9 cellular contexts compared by ENCODE assay signal in the genomic region with DNA sequence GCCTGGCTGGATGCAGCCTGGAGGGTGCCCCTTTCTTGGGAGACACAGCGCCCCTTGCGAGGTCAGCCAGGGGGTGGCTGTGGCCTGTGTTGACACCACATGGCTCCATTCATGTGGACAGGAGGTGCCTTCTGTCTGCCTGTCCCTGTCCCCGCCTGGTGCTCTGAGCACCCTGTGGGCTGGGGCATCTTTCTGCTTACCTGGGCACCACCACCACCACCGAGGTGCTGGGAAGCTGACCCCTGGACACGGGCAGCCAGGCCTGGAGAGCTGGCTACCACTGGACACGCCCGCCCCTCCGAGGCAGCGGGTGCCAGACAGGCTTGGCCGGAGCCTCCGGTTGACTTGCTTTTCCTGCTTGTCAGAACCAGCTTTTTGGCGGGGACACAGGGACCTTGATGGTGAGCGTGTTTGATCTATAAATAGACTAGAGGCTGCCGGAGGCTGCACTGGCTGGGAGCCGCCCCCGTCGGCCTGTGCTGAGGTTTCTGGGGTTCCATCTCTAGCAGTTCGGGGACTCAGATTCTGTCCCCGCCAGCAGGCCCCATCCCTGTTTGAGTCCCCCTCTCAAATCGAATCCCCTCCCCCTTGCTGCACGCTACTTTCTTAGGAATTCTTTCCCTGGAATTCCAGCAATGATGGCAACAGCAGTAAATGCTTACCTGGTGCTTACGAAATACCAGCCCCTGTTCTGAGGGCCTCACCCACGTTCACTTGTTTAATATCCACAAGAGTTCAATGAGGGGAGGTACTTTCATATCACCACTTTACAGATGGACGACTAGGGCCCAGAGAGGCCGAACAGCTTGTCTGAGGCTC.
A peak's percentile ranks its signal among the peaks of the same experiment; 100 is the strongest.
DNase-seq lines count a peak whose midpoint lies in the region; ATAC-seq, FAIRE-seq and TF ChIP-seq lines count a peak whose summit lies in the region.
"Had no signal": no experiment of that assay in that cellular context is flagged by ENCODE, and none has a peak within 500 bp of the region (broad histone marks: within the 10 kb centered on the region; RNA-seq: fewer than 3 reads in every experiment).

No MANE protein-coding gene starts in this region.

- TF ChIP-seq CTCF in H1 (IDR thresholded peaks at IDR 0.05; ENCODE audit: control extremely low read depth in 1 of 3, insufficient read depth in 1 of 3, low read depth in 1 of 3, low read length in 3 of 3), result no peak
- TF ChIP-seq CTCF in lung (IDR thresholded peaks at IDR 0.05; ENCODE audit: control extremely low read depth, extremely low read depth), result no peak
- TF ChIP-seq CTCF in type B pancreatic cell (conservative IDR thresholded peaks at IDR 0.05), result no peak

- H4K20me1 ChIP-seq in H1 (replicated peaks in 1 of 2; ENCODE audit: control insufficient read depth in 1 of 2, insufficient read depth in 2 of 2, low read length in 2 of 2), result no peaks in the 10 kb centered on the region

- TF ChIP-seq POLR2A in H1 (IDR thresholded peaks at IDR 0.05; ENCODE audit: control extremely low read depth in 1 of 2, low read depth in 2 of 2, low read length in 2 of 2), result no peak

- H3K9ac ChIP-seq in H1 (replicated peaks in 1 of 4; ENCODE audit: extremely low read depth in 1 of 4, low read depth in 3 of 4, low read length in 3 of 4), result no peak overlapping the region; a peak in 1 of 7 replicates

- peak overlapping the region; percentile 25 for H3K56ac ChIP-seq in H1 (replicated peaks; ENCODE audit: insufficient read length, low read depth, low read length)

- H3K36me3 ChIP-seq in H1 (ENCODE audit: control insufficient read depth in 2 of 4, insufficient read depth in 4 of 4, low read length in 3 of 4), result no peaks in the 10 kb centered on the region
- no peaks in the 10 kb centered on the region for H3K36me3 ChIP-seq in lung (ENCODE audit: control insufficient read depth in 2 of 2, insufficient read depth in 2 of 2, low read length in 2 of 2)

- H3K23me2 ChIP-seq in H1 (ENCODE audit: low read depth, low read length), result 0 out of 2 replicates have a peak, but pooled peaks cover 2% of the 10 kb centered on the region

- H3K27ac Mint-ChIP-seq in type B pancreatic cell, result peak overlapping the region; percentile 86

- H2AK5ac ChIP-seq in H1 (ENCODE audit: low read depth, low read length), result peak overlapping the region; percentile 75

- H3K4me2 ChIP-seq in H1 (ENCODE audit: insufficient read depth in 1 of 2, low read depth in 2 of 2, low read length in 2 of 2), result peak overlapping the region; percentile 31

- H2BK120ac ChIP-seq in H1 (replicated peaks; ENCODE audit: low read depth, low read length), result no peak overlapping the region

- POLR2A ChIA-PET in H1 (lab: Charles Lee; ENCODE audit: partially characterized antibody), result interaction anchor here (0.9 to 1.8 kb wide), 6 partner anchors 10 to 109 kb away, joined by 3 to 4 read pairs (median 3); no protein-coding TSS in a partner anchor

- peak overlapping the region; percentile 3 for H2BK15ac ChIP-seq in H1 (ENCODE audit: low read length)

- no peaks in the 10 kb centered on the region for H3K79me2 ChIP-seq in H1 (ENCODE audit: control insufficient read depth in 1 of 2, insufficient read depth in 2 of 2, low read length in 2 of 2)

- FAIRE-seq in H1 (lab: Jason Lieb, UNC), result no peak

- H2BK12ac ChIP-seq in H1 (ENCODE audit: low read depth, low read length), result peak overlapping the region; percentile 98; the same call in 1 of the 2 replicates

- H3K27me3 ChIP-seq in H1 (replicated peaks in 1 of 4; ENCODE audit: control insufficient read depth in 3 of 4, extremely low read depth in 1 of 4, insufficient read depth in 3 of 4, low read length in 3 of 4), result no peaks in the 10 kb centered on the region
- H3K27me3 ChIP-seq in lung (ENCODE audit: control insufficient read depth, insufficient read depth), result no peaks in the 10 kb centered on the region

- H3K4me1 ChIP-seq in H1 (replicated peaks in 1 of 4; ENCODE audit: control insufficient read depth in 3 of 4, insufficient read depth in 4 of 4, low read length in 3 of 4) (peaks cover 3 to 19% (median 14%) of the 10 kb centered on the region in 4 experiments; a peak in 6 of 7 replicates), lung (ENCODE audit: control insufficient read depth in 2 of 2, insufficient read depth in 2 of 2, low read length in 2 of 2) (peaks cover 0 to 26% of the 10 kb centered on the region in 2 donors)

- H3K18ac ChIP-seq in H1 (ENCODE audit: extremely low read depth, low read length), result peak overlapping the region; percentile 81

- H4K5ac ChIP-seq in H1 (ENCODE audit: insufficient read length, low read depth, low read length), result no peak overlapping the region

- peak overlapping the region; percentile 10; the same call in 1 of the 2 replicates for H2BK20ac ChIP-seq in H1 (ENCODE audit: low read length)

- peak overlapping the region; percentile 39 for H3K4me3 Mint-ChIP-seq in type B pancreatic cell

- H3K4ac ChIP-seq in H1 (replicated peaks; ENCODE audit: insufficient read length, low read depth, low read length), result peak overlapping the region; percentile 89

- DNase-seq in NCI-H2029 (lab: John Stamatoyannopoulos, UW) (peak; percentile 40), NCI-H2029 treated with DMSO at 0.1 percent for 48 hours (lab: John Stamatoyannopoulos, UW) (no peak), H1 (ENCODE audit: low read depth in 1 of 2, low spot score in 2 of 2) (no peak), lung (ENCODE audit: low spot score) (peak; percentile 79), type B pancreatic cell (ENCODE audit: extremely low spot score, unreplicated experiment) (no peak), NK-92 (lab: John Stamatoyannopoulos, UW; ENCODE audit: unreplicated experiment) (no peak)
- DNase-seq: 8988T had no signal

- H3K23ac ChIP-seq in H1 (ENCODE audit: insufficient read length), result no peak overlapping the region

- ATAC-seq in lung (ENCODE audit: insufficient read depth, low FRiP score), result peak; percentile 68
- no peak for ATAC-seq in GM21515 (IDR thresholded peaks at IDR 0.05; ENCODE audit: unreplicated experiment)
- ATAC-seq in GM21390 (IDR thresholded peaks at IDR 0.05; ENCODE audit: unreplicated experiment), result no peak

- H3K4me1 Mint-ChIP-seq in type B pancreatic cell (ENCODE audit: unreplicated experiment), result peaks cover 34% of the 10 kb centered on the region

- no peak for TF ChIP-seq RAD21 in H1 (IDR thresholded peaks at IDR 0.05 in 1 of 2, conservative IDR thresholded peaks at IDR 0.05 in 1 of 2; ENCODE audit: low read depth in 2 of 2, low read length in 2 of 2)

- CTCF ChIA-PET in H1 (lab: Charles Lee; ENCODE audit: partially characterized antibody), result interaction anchor here (0.7 to 18.6 kb wide), 57 partner anchors 11 to 312 kb away, joined by 3 to 277 read pairs (median 7); a partner anchor contains a TSS

- peaks cover 2% of the 10 kb centered on the region for H3K27me3 Mint-ChIP-seq in type B pancreatic cell

- peak overlapping the region; percentile 95 for H4K91ac ChIP-seq in H1 (replicated peaks; ENCODE audit: insufficient read length, low read length)

- H3K9me3 Mint-ChIP-seq in type B pancreatic cell, result no peaks in the 10 kb centered on the region

- H3K9me3 ChIP-seq in H1 (ENCODE audit: insufficient read depth in 2 of 2, low read depth in 1 of 2, low read length in 1 of 2) (no peaks in the 10 kb centered on the region), lung (ENCODE audit: control insufficient read depth in 2 of 2, insufficient read depth in 1 of 2, low read length in 1 of 2) (no peaks in the 10 kb centered on the region)

- H3K36me3 Mint-ChIP-seq in type B pancreatic cell, result no peaks in the 10 kb centered on the region

- no peaks in the 10 kb centered on the region; the same call in 1 of the 2 replicates for H3K79me1 ChIP-seq in H1 (ENCODE audit: low read depth, low read length)

- no peak overlapping the region for H3K14ac ChIP-seq in H1 (ENCODE audit: insufficient read length)

- whole genome bisulfite sequencing in H1 (ENCODE audit: extremely low coverage in 1 of 2, insufficient coverage in 1 of 2, insufficient read length in 1 of 2, insufficient replicate concordance in 2 of 2, low coverage in 1 of 2, low lambda C conversion rate in 2 of 2, missing lambda C conversion rate in 1 of 2), 2 experiments, result 75% methylated on average over 25 of the region's 25 CpGs; no CpG with 5 or more reads in 1 of the 2 experiments
- 33 to 62% methylated on average over 25 of the region's 25 CpGs for WGBS in lung, 2 donors

- no peak overlapping the region for H3K27ac ChIP-seq in H1 (ENCODE audit: low read depth, low read length)
- H3K27ac ChIP-seq in lung (ENCODE audit: low read depth in 1 of 2, low read length in 1 of 2), result peak overlapping the region; percentile 48 to 61

- TF ChIP-seq EP300 in H1 (IDR thresholded peaks at IDR 0.05; ENCODE audit: borderline replicate concordance in 1 of 2, low read depth in 2 of 2, low read length in 2 of 2), result no peak

- no peak overlapping the region for H2AFZ ChIP-seq in H1 (ENCODE audit: low read length)

- H3K4me3 ChIP-seq in H1 (ENCODE audit: extremely low read depth in 1 of 4, insufficient read depth in 2 of 4, low read depth in 3 of 4, low read length in 4 of 4) (no peak overlapping the region; a peak in 2 of 8 replicates), lung (no peak overlapping the region)

- H2BK5ac ChIP-seq in H1 (ENCODE audit: low read depth, low read length), result peak overlapping the region; percentile 81; the same call in 1 of the 2 replicates

- H4K8ac ChIP-seq in H1 (ENCODE audit: extremely low read depth, insufficient read depth, low read length), result peak overlapping the region; percentile 80; the same call in 1 of the 2 replicates

TF ChIP-seq in H1, 55 proteins besides CTCF, POLR2A, EP300 and RAD21 (continues in another document):
- TF ChIP-seq SIRT6 (IDR thresholded peaks at IDR 0.05; ENCODE audit: low read length), result no peak
- TF ChIP-seq, protein P1, sequence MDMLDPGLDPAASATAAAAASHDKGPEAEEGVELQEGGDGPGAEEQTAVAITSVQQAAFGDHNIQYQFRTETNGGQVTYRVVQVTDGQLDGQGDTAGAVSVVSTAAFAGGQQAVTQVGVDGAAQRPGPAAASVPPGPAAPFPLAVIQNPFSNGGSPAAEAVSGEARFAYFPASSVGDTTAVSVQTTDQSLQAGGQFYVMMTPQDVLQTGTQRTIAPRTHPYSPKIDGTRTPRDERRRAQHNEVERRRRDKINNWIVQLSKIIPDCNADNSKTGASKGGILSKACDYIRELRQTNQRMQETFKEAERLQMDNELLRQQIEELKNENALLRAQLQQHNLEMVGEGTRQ (IDR thresholded peaks at IDR 0.05; ENCODE audit: low read length), result no peak
- no peak for TF ChIP-seq GABPA (IDR thresholded peaks at IDR 0.05; ENCODE audit: borderline replicate concordance, insufficient read depth, low read length)
- no peak for TF ChIP-seq PHF8 (conservative IDR thresholded peaks at IDR 0.05; ENCODE audit: low read depth, low read length)
- no peak for TF ChIP-seq TCF12 (IDR thresholded peaks at IDR 0.05; ENCODE audit: low read depth, low read length)
- no peak for TF ChIP-seq NANOG (IDR thresholded peaks at IDR 0.05; ENCODE audit: insufficient read depth, low read depth, low read length, poor library complexity, severe bottlenecking)
- TF ChIP-seq TAF7 (optimal IDR thresholded peaks at IDR 0.05; ENCODE audit: borderline replicate concordance, low read depth, low read length), result no peak
- no peak for TF ChIP-seq SP4 (IDR thresholded peaks at IDR 0.05; ENCODE audit: low read length)
- TF ChIP-seq TEAD4 (IDR thresholded peaks at IDR 0.05; ENCODE audit: low read depth, low read length), result peak; percentile 94
- TF ChIP-seq NRF1 (IDR thresholded peaks at IDR 0.05; ENCODE audit: low read depth, low read length), result no peak
- no peak for TF ChIP-seq JUND (IDR thresholded peaks at IDR 0.05; ENCODE audit: low read length)

Comparison
In these comparisons a context has a peak if more than half of its experiments do, and no peak if none do; other contexts are left out.
1. DNase-seq: peak in NCI-H2029 (single experiment) and lung (single experiment); none in NCI-H2029 treated with DMSO at 0.1 percent for 48 hours (single experiment), H1 (0 of 2), type B pancreatic cell (single experiment) and NK-92 (single experiment).